In genomic region chr22:22207845-22208564, GRCh38 we compare ENCODE assay signal across 8 cellular contexts. TPM values are rescaled to one million over a fixed set of nuclear protein-coding genes. Genes with fewer than 3 reads are reported as not detected.
A peak's percentile ranks its signal among the peaks of the same experiment; 100 is the strongest.
DNase-seq lines count a peak whose midpoint lies in the region; TF ChIP-seq lines count a peak whose summit lies in the region.

No MANE protein-coding gene starts in this region.

- DNase-seq in GM04504 (ENCODE audit: low read depth) = peak; percentile 24
- peak; percentile 13 for DNase-seq in GOT3 (lab: John Stamatoyannopoulos, UW)
- peak; percentile 41 for DNase-seq in SK-N-DZ (ENCODE audit: low spot score)
- peak; percentile 92 for DNase-seq in activated naive CD4-positive, alpha-beta T cell treated with anti-CD3 and anti-CD28 coated beads for 36 hours
- peak; percentile 52 for DNase-seq in left ventricle myocardium inferior
- DNase-seq in spleen = peak; percentile 93
- DNase-seq in hippocampal formation (lab: John Stamatoyannopoulos, UW) = no peak

- H3K36me3 ChIP-seq in left ventricle myocardium inferior = no peaks in the 10 kb centered on the region
- no peaks in the 10 kb centered on the region for H3K36me3 ChIP-seq in spleen

- intact Hi-C loops in activated naive CD4-positive, alpha-beta T cell treated with anti-CD3 and anti-CD28 coated beads for 36 hours (cut with micrococcal nuclease) = loop anchor here (1.0 to 10.0 kb wide), 6 partner anchors 27 to 254 kb away; no protein-coding TSS in a partner anchor
- intact Hi-C loops in left ventricle myocardium inferior (cut with micrococcal nuclease) (no loop called here), spleen (cut with DNase I; ENCODE audit: low total_unique reads) (no loop called here)

- CTCF ChIA-PET in activated naive CD4-positive, alpha-beta T cell treated with anti-CD3 and anti-CD28 coated beads for 36 hours (lab: Charles Lee) = interaction anchor here (0.6 to 6.8 kb wide), 18 partner anchors 8 to 672 kb away, joined by 3 to 179 read pairs (median 5); partner anchors contain the start of gene VPREB1

- H3K4me3 ChIP-seq in left ventricle myocardium inferior (no peak overlapping the region), spleen (peak overlapping the region in 1 of 8 donors; percentile 20)

- peaks cover 3% of the 10 kb centered on the region for H3K27me3 Mint-ChIP-seq in activated naive CD4-positive, alpha-beta T cell treated with anti-CD3 and anti-CD28 coated beads for 36 hours (ENCODE audit: low read depth)

- no peaks in the 10 kb centered on the region for H3K9me3 Mint-ChIP-seq in activated naive CD4-positive, alpha-beta T cell treated with anti-CD3 and anti-CD28 coated beads for 36 hours

- no peaks in the 10 kb centered on the region for H3K9me3 ChIP-seq in left ventricle myocardium inferior (replicated peaks)
- H3K9me3 ChIP-seq in spleen = no peaks in the 10 kb centered on the region

- H3K27ac ChIP-seq in left ventricle myocardium inferior (replicated peaks) = no peak overlapping the region
- peak overlapping the region in 1 of 8 donors; percentile 47 for H3K27ac ChIP-seq in spleen

- 7 to 18% (median 12%) methylated on average over 5 to 6 of the region's 6 CpGs for WGBS in spleen, 5 donors

- no peak overlapping the region for H3K4me3 Mint-ChIP-seq in activated naive CD4-positive, alpha-beta T cell treated with anti-CD3 and anti-CD28 coated beads for 36 hours

- H3K4me1 ChIP-seq in left ventricle myocardium inferior = no peaks in the 10 kb centered on the region
- peaks cover 0 to 55% (median 21%) of the 10 kb centered on the region in 6 donors for H3K4me1 ChIP-seq in spleen

- no peaks in the 10 kb centered on the region for H3K36me3 Mint-ChIP-seq in activated naive CD4-positive, alpha-beta T cell treated with anti-CD3 and anti-CD28 coated beads for 36 hours (ENCODE audit: low read depth)

- TF ChIP-seq POLR2A in spleen (IDR thresholded peaks at IDR 0.05) = no peak

- TF ChIP-seq CTCF in LNCAP (IDR thresholded peaks at IDR 0.05) (peak; percentile 61), left ventricle myocardium inferior (IDR thresholded peaks at IDR 0.05; ENCODE audit: borderline replicate concordance) (peak; percentile 52), spleen (IDR thresholded peaks at IDR 0.05 in 8 of 11, conservative IDR thresholded peaks at IDR 0.05 in 3 of 11) (peak; percentile 56 to 79 (median 72))

- H3K27ac Mint-ChIP-seq in activated naive CD4-positive, alpha-beta T cell treated with anti-CD3 and anti-CD28 coated beads for 36 hours = peak overlapping the region; percentile 9

- peaks cover 37% of the 10 kb centered on the region for H3K4me1 Mint-ChIP-seq in activated naive CD4-positive, alpha-beta T cell treated with anti-CD3 and anti-CD28 coated beads for 36 hours (ENCODE audit: low read depth)

- H3K27me3 ChIP-seq in left ventricle myocardium inferior (ENCODE audit: low read depth) (peaks cover 98% of the 10 kb centered on the region), spleen (replicated peaks in 1 of 7) (peaks cover 0 to 21% (median 0%) of the 10 kb centered on the region in 7 donors)

RNA-seq across cellular contexts. Expression of gene VPREB1, which starts 36.6 kb away (rescaled TPM):
- polyA plus RNA-seq in SK-N-DZ (2014; cell fraction: cytosol; rRNA removed) = not detected in 2 replicates
- not detected in 2 replicates for polyA plus RNA-seq in SK-N-DZ (2014; cell fraction: nucleus; rRNA removed)
- total RNA-seq in activated naive CD4-positive, alpha-beta T cell treated with anti-CD3 and anti-CD28 coated beads for 36 hours = not detected
- total RNA-seq in left ventricle myocardium inferior (not detected), spleen (not detected)
- 1 to 10 TPM in 1 of 3 donors, under 1 TPM in 2; 0.22 to 9.6 (median 0.30) TPM for polyA plus RNA-seq in spleen

Comparison
In these comparisons a context has a peak if more than half of its experiments do, and no peak if none do; other contexts are left out.
1. DNase-seq: peak in GM04504 (single experiment), GOT3 (single experiment), SK-N-DZ (single experiment), activated naive CD4-positive, alpha-beta T cell treated with anti-CD3 and anti-CD28 coated beads for 36 hours (single experiment), left ventricle myocardium inferior (single experiment) and spleen (single experiment); none in hippocampal formation (0 of 2).
2. Peak in every context shown above with its lines, with median percentiles within 50 percentile points of each other: CTCF ChIP-seq.